8 cellular contexts compared by ENCODE assay signal in genomic region chr1:47225430-47226100, GRCh38. TPM values are rescaled to one million over a fixed set of nuclear protein-coding genes. Genes with fewer than 3 reads are reported as not detected.
DNase-seq lines count a peak whose midpoint lies in the region; ATAC-seq and TF ChIP-seq lines count a peak whose summit lies in the region.

No MANE protein-coding gene starts in this region.

- peak overlapping the region; percentile 63 for H3K4me3 Mint-ChIP-seq in WTC11

- H3K9me3 ChIP-seq in iPS-20b (ENCODE audit: insufficient read depth, low read depth, low read length) (peaks cover 8% of the 10 kb centered on the region; the same call in 1 of the 2 replicates), smooth muscle cell (replicated peaks; ENCODE audit: low read depth) (no peaks in the 10 kb centered on the region)

- H3K9me3 Mint-ChIP-seq in WTC11: no peaks in the 10 kb centered on the region

- CTCF ChIA-PET in WTC11 (lab: Charles Lee): interaction anchor here (0.5 to 2.4 kb wide), 4 partner anchors 11 to 47 kb away, joined by 3 to 13 read pairs (median 6); no protein-coding TSS in a partner anchor

- peak; percentile 6 for ATAC-seq in WTC11

- TF ChIP-seq CTCF in WTC11 (IDR thresholded peaks at IDR 0.05) (no peak), smooth muscle cell (IDR thresholded peaks at IDR 0.05; ENCODE audit: borderline replicate concordance, insufficient read depth, poor library complexity, severe bottlenecking) (no peak)

- H3K4me1 ChIP-seq in iPS-20b (ENCODE audit: insufficient read depth, low read length) (peaks cover 27% of the 10 kb centered on the region), smooth muscle cell (ENCODE audit: low read depth) (peaks cover 5% of the 10 kb centered on the region)

- POLR2A ChIA-PET in WTC11 (lab: Charles Lee): no interaction called here

- no peak overlapping the region for H2AFZ ChIP-seq in smooth muscle cell (ENCODE audit: low read depth)

- H4K20me1 ChIP-seq in smooth muscle cell (ENCODE audit: low read depth): no peaks in the 10 kb centered on the region

- H3K36me3 ChIP-seq in iPS-20b (ENCODE audit: insufficient read depth, low read depth, low read length): no peaks in the 10 kb centered on the region
- H3K36me3 ChIP-seq in smooth muscle cell (ENCODE audit: low read depth): no peaks in the 10 kb centered on the region

- H3F3A ChIP-seq in smooth muscle cell (ENCODE audit: low read depth): no peaks in the 10 kb centered on the region

- 2% methylated on average over 55 of the region's 79 CpGs for WGBS in smooth muscle cell (ENCODE audit: low lambda C conversion rate)

- DNase-seq in NCI-H146 (lab: John Stamatoyannopoulos, UW) (peak; percentile 20), NCI-H146 treated with DMSO at 0.1 percent for 48 hours (lab: John Stamatoyannopoulos, UW; ENCODE audit: unreplicated experiment) (no peak), WTC11 (ENCODE audit: low spot score) (no peak), smooth muscle cell (lab: John Stamatoyannopoulos, UW; ENCODE audit: unreplicated experiment) (no peak), GF-D8 (lab: John Stamatoyannopoulos, UW) (no peak), DMS114 treated with DMSO at 0.1 percent for 48 hours (lab: John Stamatoyannopoulos, UW; ENCODE audit: unreplicated experiment) (no peak), GOT3 (lab: John Stamatoyannopoulos, UW) (no peak)

- H3K4me1 Mint-ChIP-seq in WTC11: peaks cover 43% of the 10 kb centered on the region

- peaks cover 51% of the 10 kb centered on the region for H3K27me3 Mint-ChIP-seq in WTC11 (ENCODE audit: low read depth)

- H3K4me3 ChIP-seq in iPS-20b (ENCODE audit: low read length) (peak overlapping the region; percentile 20; the same call in 1 of the 2 replicates), smooth muscle cell (peak overlapping the region; percentile 35)

- H3K9ac ChIP-seq in iPS-20b (ENCODE audit: low read depth, low read length) (no peak overlapping the region), smooth muscle cell (ENCODE audit: low read depth) (no peak overlapping the region)

- H3K27ac Mint-ChIP-seq in WTC11: no peak overlapping the region

- H3K4me2 ChIP-seq in smooth muscle cell: peak overlapping the region; percentile 78

- no peaks in the 10 kb centered on the region for H3K36me3 Mint-ChIP-seq in WTC11

- H3K27me3 ChIP-seq in iPS-20b (ENCODE audit: insufficient read depth, low read length): peaks cover 100% of the 10 kb centered on the region
- H3K27me3 ChIP-seq in smooth muscle cell (ENCODE audit: low read depth): peaks cover 100% of the 10 kb centered on the region

- H3K79me2 ChIP-seq in smooth muscle cell (ENCODE audit: low read depth): no peaks in the 10 kb centered on the region

- H3K27ac ChIP-seq in iPS-20b (ENCODE audit: low read length) (no peak overlapping the region), smooth muscle cell (ENCODE audit: low read depth) (no peak overlapping the region)

TF ChIP-seq in WTC11, 78 proteins besides CTCF, POLR2A, EP300 and RAD21:
- TF ChIP-seq, protein P1, sequence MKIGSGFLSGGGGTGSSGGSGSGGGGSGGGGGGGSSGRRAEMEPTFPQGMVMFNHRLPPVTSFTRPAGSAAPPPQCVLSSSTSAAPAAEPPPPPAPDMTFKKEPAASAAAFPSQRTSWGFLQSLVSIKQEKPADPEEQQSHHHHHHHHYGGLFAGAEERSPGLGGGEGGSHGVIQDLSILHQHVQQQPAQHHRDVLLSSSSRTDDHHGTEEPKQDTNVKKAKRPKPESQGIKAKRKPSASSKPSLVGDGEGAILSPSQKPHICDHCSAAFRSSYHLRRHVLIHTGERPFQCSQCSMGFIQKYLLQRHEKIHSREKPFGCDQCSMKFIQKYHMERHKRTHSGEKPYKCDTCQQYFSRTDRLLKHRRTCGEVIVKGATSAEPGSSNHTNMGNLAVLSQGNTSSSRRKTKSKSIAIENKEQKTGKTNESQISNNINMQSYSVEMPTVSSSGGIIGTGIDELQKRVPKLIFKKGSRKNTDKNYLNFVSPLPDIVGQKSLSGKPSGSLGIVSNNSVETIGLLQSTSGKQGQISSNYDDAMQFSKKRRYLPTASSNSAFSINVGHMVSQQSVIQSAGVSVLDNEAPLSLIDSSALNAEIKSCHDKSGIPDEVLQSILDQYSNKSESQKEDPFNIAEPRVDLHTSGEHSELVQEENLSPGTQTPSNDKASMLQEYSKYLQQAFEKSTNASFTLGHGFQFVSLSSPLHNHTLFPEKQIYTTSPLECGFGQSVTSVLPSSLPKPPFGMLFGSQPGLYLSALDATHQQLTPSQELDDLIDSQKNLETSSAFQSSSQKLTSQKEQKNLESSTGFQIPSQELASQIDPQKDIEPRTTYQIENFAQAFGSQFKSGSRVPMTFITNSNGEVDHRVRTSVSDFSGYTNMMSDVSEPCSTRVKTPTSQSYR (CRISPR knock-in tag; IDR thresholded peaks at IDR 0.05): no peak
- TF ChIP-seq RELA (CRISPR knock-in tag; IDR thresholded peaks at IDR 0.05; ENCODE audit: borderline replicate concordance): no peak
- no peak for TF ChIP-seq TP53 (CRISPR knock-in tag; IDR thresholded peaks at IDR 0.05)
- TF ChIP-seq USF1 (CRISPR knock-in tag; IDR thresholded peaks at IDR 0.05): no peak
- TF ChIP-seq MXD4 (CRISPR knock-in tag; IDR thresholded peaks at IDR 0.05; ENCODE audit: borderline replicate concordance): no peak
- no peak for TF ChIP-seq IRF1 (CRISPR knock-in tag; IDR thresholded peaks at IDR 0.05)
- no peak for TF ChIP-seq SOX15 (CRISPR knock-in tag; IDR thresholded peaks at IDR 0.05)
- TF ChIP-seq NFE2L1 (CRISPR knock-in tag; IDR thresholded peaks at IDR 0.05): no peak
- TF ChIP-seq CREB1 (CRISPR knock-in tag; IDR thresholded peaks at IDR 0.05): no peak
- TF ChIP-seq E2F4 (CRISPR knock-in tag; IDR thresholded peaks at IDR 0.05; ENCODE audit: borderline replicate concordance, low read depth): no peak
- TF ChIP-seq ZNF317 (CRISPR knock-in tag; IDR thresholded peaks at IDR 0.05; ENCODE audit: borderline replicate concordance, low read depth): no peak
- TF ChIP-seq, protein P2, sequence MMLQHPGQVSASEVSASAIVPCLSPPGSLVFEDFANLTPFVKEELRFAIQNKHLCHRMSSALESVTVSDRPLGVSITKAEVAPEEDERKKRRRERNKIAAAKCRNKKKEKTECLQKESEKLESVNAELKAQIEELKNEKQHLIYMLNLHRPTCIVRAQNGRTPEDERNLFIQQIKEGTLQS (CRISPR knock-in tag; conservative IDR thresholded peaks at IDR 0.05): no peak
- TF ChIP-seq MYBL2 (CRISPR knock-in tag; IDR thresholded peaks at IDR 0.05): no peak

RNA-seq across cellular contexts. Expression of gene TAL1, which starts 6.5 kb away (rescaled TPM):
- total RNA-seq in WTC11 (2021) (0.41 to 0.63 TPM (median 0.57 TPM) in 3 replicates), smooth muscle cell (not detected in 2 replicates)
- not detected in 2 replicates for polyA plus RNA-seq in smooth muscle cell

RNA-seq across cellular contexts. Expression of gene PDZK1IP1, which starts 35.7 kb away (rescaled TPM):
- total RNA-seq in WTC11 (2021) (not detected in 3 replicates), smooth muscle cell (not detected in 2 replicates)
- not detected in 2 replicates for polyA plus RNA-seq in smooth muscle cell
